1 cellular context compared by ENCODE assay signal in the genomic region with DNA sequence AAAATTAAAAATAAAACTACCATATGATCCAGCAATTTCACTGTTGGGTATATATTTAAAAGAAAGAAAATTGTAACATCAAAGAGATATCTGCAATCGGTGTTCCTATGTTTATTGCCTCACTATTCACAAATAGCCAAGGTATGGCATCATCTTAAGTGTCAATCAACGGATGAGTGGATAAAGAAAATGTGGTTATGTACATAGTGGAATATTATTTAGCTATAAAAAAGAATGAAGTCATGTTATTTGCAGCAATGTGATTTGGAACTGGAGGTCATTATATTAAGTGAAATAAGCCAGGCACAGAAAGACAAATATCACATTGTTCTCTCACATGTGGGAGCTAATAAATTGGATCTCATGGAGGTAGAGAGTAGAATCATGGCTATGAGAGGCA.
TF ChIP-seq lines count a peak whose summit lies in the region.

No MANE protein-coding gene starts in this region.

TF ChIP-seq in H1, 55 proteins besides CTCF, POLR2A, EP300 and RAD21 (continued from another document):
- TF ChIP-seq BACH1 (IDR thresholded peaks at IDR 0.05; ENCODE audit: low read length) (no peak), ATF3 (IDR thresholded peaks at IDR 0.05; ENCODE audit: insufficient read depth, low read depth, low read length) (no peak), CBX8 (IDR thresholded peaks at IDR 0.05; ENCODE audit: borderline replicate concordance, low read depth, low read length) (no peak), GABPA (IDR thresholded peaks at IDR 0.05; ENCODE audit: borderline replicate concordance, insufficient read depth, low read length) (no peak), SIX5 (IDR thresholded peaks at IDR 0.05; ENCODE audit: low read depth, low read length) (no peak), EZH2 (IDR thresholded peaks at IDR 0.05; ENCODE audit: low read depth, low read length, severe bottlenecking) (no peak), POLR2AphosphoS5 (IDR thresholded peaks at IDR 0.05; ENCODE audit: low read depth, low read length) (no peak), BCL11A (IDR thresholded peaks at IDR 0.05; ENCODE audit: low read depth in 2 of 2, low read length in 2 of 2) (no peak), BRCA1 (IDR thresholded peaks at IDR 0.05; ENCODE audit: low read depth, low read length) (no peak), JUN (IDR thresholded peaks at IDR 0.05; ENCODE audit: low read depth, low read length) (no peak), ZNF274 (IDR thresholded peaks at IDR 0.05; ENCODE audit: borderline replicate concordance, extremely low read depth, low read length) (no peak), ATF2 (IDR thresholded peaks at IDR 0.05; ENCODE audit: low read length) (no peak), CHD2 (IDR thresholded peaks at IDR 0.05; ENCODE audit: low read length) (no peak), EGR1 (IDR thresholded peaks at IDR 0.05; ENCODE audit: borderline replicate concordance, low read depth, low read length) (no peak)
